ENCODE assay signal across 15 cellular contexts in genomic region chr4:183447646-183448045, GRCh38. TPM values are rescaled to one million over a fixed set of nuclear protein-coding genes. Genes with fewer than 3 reads are reported as not detected.
DNase-seq lines count a peak whose midpoint lies in the region; ATAC-seq, FAIRE-seq and TF ChIP-seq lines count a peak whose summit lies in the region.
"Had no signal": no experiment of that assay in that cellular context is flagged by ENCODE, and none has a peak within 500 bp of the region (broad histone marks: within the 10 kb centered on the region; RNA-seq: fewer than 3 reads in every experiment).

No MANE protein-coding gene starts in this region.

- in situ Hi-C loops in GM12878 (cut with MboI) = no loop called here
- in situ Hi-C loops in gastrocnemius medialis (cut with MboI; ENCODE audit: low sequenced_read_pairs in 4 of 4) = no loop called here

- H4K20me1 ChIP-seq in OCI-LY1 (ENCODE audit: insufficient read depth, low read length) = peaks cover 5% of the 10 kb centered on the region; the same call in 1 of the 2 replicates
- H4K20me1 ChIP-seq in GM12878 (ENCODE audit: control insufficient read depth, insufficient read depth) = no peaks in the 10 kb centered on the region

- H3K9ac ChIP-seq in OCI-LY1 (ENCODE audit: low read length) = no peak overlapping the region; the same call in 1 of the 2 replicates
- no peak overlapping the region for H3K9ac ChIP-seq in GM12878 (ENCODE audit: control insufficient read depth, insufficient read depth, low read length)

- BruUV-seq in GM12878 (replicated peaks; lab: Mats Ljungman, UMichigan) = no TSS peak

- H3K4me3 ChIP-seq in OCI-LY1 (ENCODE audit: low read depth, low read length, poor library complexity, severe bottlenecking) (no peak overlapping the region), GM12878 (no peak overlapping the region), gastrocnemius medialis (no peak overlapping the region), upper lobe of left lung (no peak overlapping the region)
- H3K4me3 ChIP-seq: ovary, spleen had no signal

- H3K9me3 ChIP-seq in OCI-LY1 (ENCODE audit: low read length) (no peaks in the 10 kb centered on the region), GM12878 (replicated peaks; ENCODE audit: control insufficient read depth, insufficient read depth, low read length) (no peaks in the 10 kb centered on the region), gastrocnemius medialis (no peaks in the 10 kb centered on the region), upper lobe of left lung (no peaks in the 10 kb centered on the region)
- H3K9me3 ChIP-seq: ovary, spleen had no signal

- no peak overlapping the region for H3K27ac ChIP-seq in OCI-LY1 (ENCODE audit: low read depth, low read length, poor library complexity, severe bottlenecking)
- no peak overlapping the region for H3K27ac ChIP-seq in GM12878 (ENCODE audit: control insufficient read depth, insufficient read depth)
- peak overlapping the region in 3 of 4 donors; percentile 32 to 41 (median 37) for H3K27ac ChIP-seq in gastrocnemius medialis
- H3K27ac ChIP-seq in upper lobe of left lung = no peak overlapping the region
- H3K27ac ChIP-seq: ovary, spleen had no signal

- no peak for TF ChIP-seq RAD21 in GM12878 (IDR thresholded peaks at IDR 0.05; ENCODE audit: insufficient read depth, low read depth, low read length)

- H3K9me3 Mint-ChIP-seq in activated naive CD4-positive, alpha-beta T cell treated with anti-CD3 and anti-CD28 coated beads, Interleukin-2, amount 10 ng/mL, durations not matched to agents 7 days and 5 days = no peaks in the 10 kb centered on the region
- H3K9me3 Mint-ChIP-seq: IgD-negative memory B cell, WTC11 had no signal

- peak overlapping the region; percentile 17; the same call in 1 of the 2 replicates for H3K4me2 ChIP-seq in OCI-LY1 (ENCODE audit: low read length)
- H3K4me2 ChIP-seq in GM12878 (ENCODE audit: control insufficient read depth, insufficient read depth) = no peak overlapping the region; the same call in 1 of the 2 replicates

- H3K36me3 ChIP-seq in OCI-LY1 (ENCODE audit: insufficient read depth, low read length) (peaks cover 52% of the 10 kb centered on the region), GM12878 (ENCODE audit: control insufficient read depth in 2 of 2, insufficient read depth in 2 of 2, low read length in 1 of 2) (peaks cover 4 to 13% of the 10 kb centered on the region in 2 experiments; a peak in 3 of 4 replicates), gastrocnemius medialis (peaks cover 0 to 53% of the 10 kb centered on the region in 2 donors), upper lobe of left lung (peaks cover 18 to 62% (median 23%) of the 10 kb centered on the region in 4 donors)
- H3K36me3 ChIP-seq: ovary had no signal

- TF ChIP-seq EP300 in GM12878 (IDR thresholded peaks at IDR 0.05; ENCODE audit: borderline replicate concordance in 1 of 2, control insufficient read depth in 1 of 2, low read depth in 2 of 2, low read length in 2 of 2) = no peak
- no peak for TF ChIP-seq EP300 in upper lobe of left lung (IDR thresholded peaks at IDR 0.05)

- H3K9me2 ChIP-seq in OCI-LY1 (ENCODE audit: low read depth, low read length) = no peaks in the 10 kb centered on the region

- POLR2A ChIA-PET in GM12878 (lab: Charles Lee) = interaction anchor here (0.5 kb wide), 1 partner anchor 1759 kb away, joined by 5 read pairs; no protein-coding TSS in a partner anchor

- TF ChIP-seq POLR2A in GM12878 (IDR thresholded peaks at IDR 0.05; ENCODE audit: low read depth, low read length) = no peak
- no peak for TF ChIP-seq POLR2A in gastrocnemius medialis (IDR thresholded peaks at IDR 0.05)
- no peak for TF ChIP-seq POLR2A in upper lobe of left lung (IDR thresholded peaks at IDR 0.05)

- H3K27me3 Mint-ChIP-seq in activated naive CD4-positive, alpha-beta T cell treated with anti-CD3 and anti-CD28 coated beads, Interleukin-2, amount 10 ng/mL, durations not matched to agents 7 days and 5 days = no peaks in the 10 kb centered on the region
- H3K27me3 Mint-ChIP-seq: IgD-negative memory B cell had no signal

- SMC1A ChIA-PET in GM12878 (lab: Charles Lee; ENCODE audit: uncharacterized antibody, unreplicated experiment) = interaction anchor here (1.3 kb wide), 1 partner anchor 15 kb away, joined by 4 read pairs; no protein-coding TSS in a partner anchor

- RAD21 ChIA-PET in GM12878 (lab: Charles Lee; ENCODE audit: unreplicated experiment) = no interaction called here

- H3K27ac Mint-ChIP-seq in activated naive CD4-positive, alpha-beta T cell treated with anti-CD3 and anti-CD28 coated beads, Interleukin-2, amount 10 ng/mL, durations not matched to agents 7 days and 5 days = no peak overlapping the region
- H3K27ac Mint-ChIP-seq: WTC11 had no signal

- peak overlapping the region; percentile 100 for H3K4me3 Mint-ChIP-seq in activated naive CD4-positive, alpha-beta T cell treated with anti-CD3 and anti-CD28 coated beads, Interleukin-2, amount 10 ng/mL, durations not matched to agents 7 days and 5 days
- H3K4me3 Mint-ChIP-seq: WTC11 had no signal

- intact Hi-C loops in GM12878 (cut with micrococcal nuclease; ENCODE audit: unreplicated experiment) (no loop called here), gastrocnemius medialis (cut with DNase I; ENCODE audit: low total_unique reads) (loop anchor here (10.0 kb wide), 1 partner anchor 353 kb away; the partner anchor contains the start of gene WWC2)

- CTCF ChIA-PET in activated naive CD4-positive, alpha-beta T cell treated with anti-CD3 and anti-CD28 coated beads, Interleukin-2, amount 10 ng/mL, durations not matched to agents 7 days and 5 days (lab: Charles Lee) = no interaction called here
- CTCF ChIA-PET in GM12878 (lab: Yijun Ruan, JAX) = interaction anchor here (0.8 kb wide), 1 partner anchor 41 kb away, joined by 3 read pairs; no protein-coding TSS in a partner anchor

- peaks cover 19% of the 10 kb centered on the region for H3K79me2 ChIP-seq in OCI-LY1 (ENCODE audit: insufficient read depth, low read length)
- peaks cover 27% of the 10 kb centered on the region for H3K79me2 ChIP-seq in GM12878 (ENCODE audit: control insufficient read depth, insufficient read depth, low read length)

- H2AFZ ChIP-seq in OCI-LY1 (ENCODE audit: low read length) = no peak overlapping the region
- no peak overlapping the region for H2AFZ ChIP-seq in GM12878 (ENCODE audit: control insufficient read depth, low read depth, low read length)

- H3F3A ChIP-seq in OCI-LY1 (ENCODE audit: insufficient read depth, low read length) = peaks cover 6% of the 10 kb centered on the region

- no peak for ATAC-seq in GM12878
- ATAC-seq in gastrocnemius medialis = no peak
- no peak for ATAC-seq in upper lobe of left lung (ENCODE audit: low FRiP score in 2 of 2)
- ATAC-seq: WTC11 had no signal

- peaks cover 43% of the 10 kb centered on the region for H3K4me1 ChIP-seq in OCI-LY1 (ENCODE audit: insufficient read depth, low read length, severe bottlenecking)
- H3K4me1 ChIP-seq in GM12878 (ENCODE audit: control insufficient read depth, insufficient read depth, low read length) = peaks cover 7% of the 10 kb centered on the region
- peaks cover 49 to 54% of the 10 kb centered on the region in 2 donors for H3K4me1 ChIP-seq in gastrocnemius medialis
- H3K4me1 ChIP-seq in upper lobe of left lung = peaks cover 22 to 46% (median 36%) of the 10 kb centered on the region in 4 donors

- WGBS in GM12878 (ENCODE audit: insufficient coverage, insufficient replicate concordance, low lambda C conversion rate, missing lambda C conversion rate) = 59% methylated on average over 5 of the region's 5 CpGs
- WGBS in upper lobe of left lung, 2 donors = 79 to 85% methylated on average over 5 of the region's 5 CpGs

- no peak for FAIRE-seq in GM12878 (lab: Jason Lieb, UNC)
- FAIRE-seq: urothelium cell line had no signal

- peaks cover 58% of the 10 kb centered on the region for H3K36me3 Mint-ChIP-seq in activated naive CD4-positive, alpha-beta T cell treated with anti-CD3 and anti-CD28 coated beads, Interleukin-2, amount 10 ng/mL, durations not matched to agents 7 days and 5 days
- H3K36me3 Mint-ChIP-seq: IgD-negative memory B cell had no signal

- peaks cover 54% of the 10 kb centered on the region for H3K4me1 Mint-ChIP-seq in activated naive CD4-positive, alpha-beta T cell treated with anti-CD3 and anti-CD28 coated beads, Interleukin-2, amount 10 ng/mL, durations not matched to agents 7 days and 5 days

- no peaks in the 10 kb centered on the region for H3K27me3 ChIP-seq in OCI-LY1 (ENCODE audit: insufficient read depth, low read length)
- H3K27me3 ChIP-seq in GM12878 (replicated peaks in 1 of 2; ENCODE audit: control insufficient read depth in 2 of 2, insufficient read depth in 2 of 2, low read length in 1 of 2) = no peaks in the 10 kb centered on the region
- no peaks in the 10 kb centered on the region for H3K27me3 ChIP-seq in gastrocnemius medialis
- no peaks in the 10 kb centered on the region for H3K27me3 ChIP-seq in upper lobe of left lung
- H3K27me3 ChIP-seq: ovary, spleen had no signal

- TF ChIP-seq CTCF in OCI-LY1 (IDR thresholded peaks at IDR 0.05; ENCODE audit: low read length) = no peak
- no peak for TF ChIP-seq CTCF in GM12878 (IDR thresholded peaks at IDR 0.05 in 2 of 3, conservative IDR thresholded peaks at IDR 0.05 in 1 of 3; ENCODE audit: control insufficient read depth in 2 of 3, extremely low read depth in 1 of 3, insufficient read depth in 1 of 3, low read depth in 3 of 3, low read length in 3 of 3)
- TF ChIP-seq CTCF in gastrocnemius medialis (IDR thresholded peaks at IDR 0.05 in 4 of 5, conservative IDR thresholded peaks at IDR 0.05 in 1 of 5) = no peak
- TF ChIP-seq CTCF in upper lobe of left lung (IDR thresholded peaks at IDR 0.05) = no peak

- DNase-seq in activated naive CD4-positive, alpha-beta T cell treated with anti-CD3 and anti-CD28 coated beads, Interleukin-2, amount 10 ng/mL, durations not matched to agents 7 days and 5 days = no peak
- no peak for DNase-seq in activated naive CD4-positive, alpha-beta T cell (lab: John Stamatoyannopoulos, UW)
- DNase-seq in GM12878 (ENCODE audit: low read depth, low spot score) = no peak
- DNase-seq in gastrocnemius medialis = no peak
- no peak for DNase-seq in upper lobe of left lung
- no peak for DNase-seq in amygdala (lab: John Stamatoyannopoulos, UW)
- DNase-seq in HCEC 1CT = no peak
- DNase-seq: kidney glomerular epithelial cell, NCI-H1105, ovary, spleen had no signal

RNA-seq across cellular contexts. Expression of gene CDKN2AIP, which starts 3.2 kb away (rescaled TPM):
- 24.5 and 24.7 TPM in 2 replicates for total RNA-seq in GM12878 (2013; cell fraction: nucleolus; rRNA removed)
- total RNA-seq in GM12878 (2014; rRNA removed) (16.0 and 18.5 TPM in 2 replicates), GM12878 (2014; rRNA removed; fragmentation: Illumina TruSeq; extraction: Trizol) (14.1 and 15.3 TPM in 2 replicates), GM12878 (2021) (16.4 and 17.9 TPM in 2 replicates), gastrocnemius medialis (10 to 100 TPM in 3 of 4 donors, 1 to 10 TPM in 1; 9.2 to 17.3 (median 12.2) TPM), upper lobe of left lung (10 to 100 TPM in 5 of 6 donors, 1 to 10 TPM in 1; 7.8 to 25.7 (median 15.6) TPM)
- 7.7 TPM for polyA plus RNA-seq in GM12878 (2011; ENCODE audit: low read depth)
- polyA plus RNA-seq in GM12878 (2011; rRNA removed) (13.8 and 19.6 TPM in 2 replicates), GM12878 (2014; fragmentation: Illumina TruSeq; extraction: Trizol) (15.9 and 20.5 TPM in 2 replicates), GM12878 (2014; fragmentation: Nextera tagmentation; extraction: Ambion mirVana) (1 to 10 TPM; 6.0 to 9.6 TPM), GM12878 (2014; rRNA removed) (13.0 and 17.4 TPM in 2 replicates), GM12878 (2016; fragmentation: Nextera tagmentation; extraction: Ambion mirVana) (10 to 100 TPM; 22.0 to 22.7 TPM)
- polyA plus RNA-seq in GM12878 (2011; cell fraction: cytosol; rRNA removed) = 8.2 and 8.8 TPM in 2 replicates
- 12.6 and 15.3 TPM in 2 replicates for polyA plus RNA-seq in GM12878 (2011; cell fraction: nucleus; rRNA removed)
- 10.4 and 10.7 TPM in 2 replicates for polyA plus RNA-seq in GM12878 (2012)
- polyA minus RNA-seq in GM12878 (2011; rRNA and poly(A)+ RNA removed) = 15.8 and 17.3 TPM in 2 replicates
- polyA minus RNA-seq in GM12878 (2011; cell fraction: cytosol; rRNA and poly(A)+ RNA removed) = 4.9 TPM in 2 replicates
- 26.8 and 39.6 TPM in 2 replicates for polyA minus RNA-seq in GM12878 (2011; cell fraction: nucleus; rRNA and poly(A)+ RNA removed)

RNA-seq across cellular contexts. Expression of gene ING2, which starts 57.2 kb away (rescaled TPM):
- 5.6 and 6.6 TPM in 2 replicates for total RNA-seq in GM12878 (2013; cell fraction: nucleolus; rRNA removed)
- total RNA-seq in GM12878 (2014; rRNA removed) = 5.1 and 8.7 TPM in 2 replicates
- 9.5 and 10.0 TPM in 2 replicates for total RNA-seq in GM12878 (2014; rRNA removed; fragmentation: Illumina TruSeq; extraction: Trizol)
- 7.0 and 7.2 TPM in 2 replicates for total RNA-seq in GM12878 (2021)
- 8.1 TPM for polyA plus RNA-seq in GM12878 (2011; ENCODE audit: low read depth)
- 12.1 and 20.0 TPM in 2 replicates for polyA plus RNA-seq in GM12878 (2011; rRNA removed)
- polyA plus RNA-seq in GM12878 (2011; cell fraction: cytosol; rRNA removed) = 4.6 TPM in 2 replicates
- 4.6 and 6.1 TPM in 2 replicates for polyA plus RNA-seq in GM12878 (2011; cell fraction: nucleus; rRNA removed)
- polyA plus RNA-seq in GM12878 (2012) = 11.1 and 14.5 TPM in 2 replicates
- 16.1 and 19.9 TPM in 2 replicates for polyA plus RNA-seq in GM12878 (2014; fragmentation: Illumina TruSeq; extraction: Trizol)
- 1 to 10 TPM; 3.3 to 6.6 TPM for polyA plus RNA-seq in GM12878 (2014; fragmentation: Nextera tagmentation; extraction: Ambion mirVana)
- 11.7 and 11.9 TPM in 2 replicates for polyA plus RNA-seq in GM12878 (2014; rRNA removed)
- polyA plus RNA-seq in GM12878 (2016; fragmentation: Nextera tagmentation; extraction: Ambion mirVana) = 10 to 100 TPM; 13.6 to 15.4 TPM
- polyA minus RNA-seq in GM12878 (2011; rRNA and poly(A)+ RNA removed) = 3.0 and 3.3 TPM in 2 replicates
- 2.6 and 3.3 TPM in 2 replicates for polyA minus RNA-seq in GM12878 (2011; cell fraction: cytosol; rRNA and poly(A)+ RNA removed)
- 3.3 and 3.4 TPM in 2 replicates for polyA minus RNA-seq in GM12878 (2011; cell fraction: nucleus; rRNA and poly(A)+ RNA removed)
- 10 to 100 TPM; 18.9 to 46.2 (median 24.0) TPM for total RNA-seq in gastrocnemius medialis
- total RNA-seq in upper lobe of left lung = 10 to 100 TPM in 4 of 6 donors, 1 to 10 TPM in 2; 8.2 to 27.7 (median 10.8) TPM

Comparison
In these comparisons a context has a peak if more than half of its experiments do, and no peak if none do; other contexts are left out.
1. H3K27ac ChIP-seq: peak in gastrocnemius medialis (3 of 4); none in OCI-LY1 (single experiment), GM12878 (single experiment) and upper lobe of left lung (0 of 4).